8 cellular contexts compared by ENCODE assay signal in genomic region chr12:92927436-92928116, GRCh38. TPM values are rescaled to one million over a fixed set of nuclear protein-coding genes. Genes with fewer than 3 reads are reported as not detected.
DNase-seq lines count a peak whose midpoint lies in the region; ATAC-seq and TF ChIP-seq lines count a peak whose summit lies in the region.

No MANE protein-coding gene starts in this region.

- intact Hi-C loops in Caco-2 (cut with micrococcal nuclease; ENCODE audit: unreplicated experiment), result loop anchor here (5.0 kb wide), 2 partner anchors 140 to 450 kb away; partner anchors contain the start of gene NUDT4

- TF ChIP-seq CTCF in Caco-2 (IDR thresholded peaks at IDR 0.05; ENCODE audit: insufficient read depth in 1 of 2, low read depth in 1 of 2, low read length in 1 of 2, severe bottlenecking in 1 of 2, unreplicated experiment in 1 of 2) (no peak), omental fat pad (IDR thresholded peaks at IDR 0.05) (no peak)

- no peak for DNase-seq in Caco-2
- peak; percentile 14 to 53 for DNase-seq in HAP-1 (ENCODE audit: low spot score in 2 of 2)
- peak in 1 of 2 experiments; percentile 75 for DNase-seq in SJSA1 (ENCODE audit: low read depth in 1 of 2, low spot score in 2 of 2)
- DNase-seq in epithelial cell of prostate (ENCODE audit: low read depth, low spot score), result no peak
- DNase-seq in omental fat pad (ENCODE audit: low spot score), result no peak
- DNase-seq in stimulated activated CD4-positive, alpha-beta T cell treated with anti-CD3 and anti-CD28 coated beads, Interleukin-15, amount 100 ng/mL, for 24 hours, result no peak
- no peak for DNase-seq in amygdala (lab: John Stamatoyannopoulos, UW)

- TSS peak; percentile 56 for BruUV-seq in Caco-2 (replicated peaks; lab: Mats Ljungman, UMichigan)

- peak overlapping the region; percentile 88 for H3K4me3 ChIP-seq in Caco-2 (ENCODE audit: low read depth, low read length)
- H3K4me3 ChIP-seq in HAP-1, result peak overlapping the region; percentile 58
- H3K4me3 ChIP-seq in SJSA1, result peak overlapping the region; percentile 56

- peaks cover 29% of the 10 kb centered on the region for H3K36me3 Mint-ChIP-seq in Caco-2 (ENCODE audit: insufficient read depth, unreplicated experiment)

- H3K9me3 ChIP-seq in Caco-2 (no peaks in the 10 kb centered on the region), HAP-1 (no peaks in the 10 kb centered on the region), SJSA1 (replicated peaks) (no peaks in the 10 kb centered on the region)

- CTCF ChIA-PET in Caco-2 (lab: Charles Lee), result interaction anchor here (1.0 to 2.1 kb wide), 3 partner anchors 60 to 100 kb away, joined by 3 to 14 read pairs (median 4); no protein-coding TSS in a partner anchor

- in situ Hi-C loops in HAP-1 (cut with MboI; ENCODE audit: low sequenced_read_pairs), result no loop called here

- ATAC-seq in omental fat pad (ENCODE audit: low FRiP score) (peak; percentile 48), HG03565 (IDR thresholded peaks at IDR 0.05; ENCODE audit: unreplicated experiment) (no peak)

- H3K27me3 Mint-ChIP-seq in Caco-2 (ENCODE audit: insufficient read depth, unreplicated experiment), result no peaks in the 10 kb centered on the region

- H3K4me3 Mint-ChIP-seq in Caco-2 (ENCODE audit: unreplicated experiment), result peak overlapping the region; percentile 90

- H3K4me1 ChIP-seq in Caco-2 (peaks cover 41% of the 10 kb centered on the region), HAP-1 (peaks cover 30% of the 10 kb centered on the region), SJSA1 (replicated peaks) (peaks cover 25% of the 10 kb centered on the region)

- peak overlapping the region; percentile 90 for H3K27ac Mint-ChIP-seq in Caco-2 (ENCODE audit: unreplicated experiment)

- no peaks in the 10 kb centered on the region for H3K9me3 Mint-ChIP-seq in Caco-2 (ENCODE audit: unreplicated experiment)

- H3K27ac ChIP-seq in SJSA1 (peak overlapping the region; percentile 97), epithelial cell of prostate (peak overlapping the region; percentile 89)

- H3K27me3 ChIP-seq in Caco-2 (replicated peaks; ENCODE audit: control insufficient read depth, insufficient read depth, low read length), result no peaks in the 10 kb centered on the region
- no peaks in the 10 kb centered on the region for H3K27me3 ChIP-seq in HAP-1 (ENCODE audit: low read depth)
- no peaks in the 10 kb centered on the region for H3K27me3 ChIP-seq in SJSA1 (replicated peaks)

- POLR2A ChIA-PET in Caco-2 (lab: Charles Lee), result interaction anchor here (0.7 to 1.1 kb wide), 2 partner anchors 18 to 60 kb away, joined by 3 read pairs; no protein-coding TSS in a partner anchor

- H3K36me3 ChIP-seq in Caco-2 (ENCODE audit: control insufficient read depth, insufficient read depth, low read length) (no peaks in the 10 kb centered on the region), HAP-1 (replicated peaks) (no peaks in the 10 kb centered on the region), SJSA1 (no peaks in the 10 kb centered on the region)

- peaks cover 40% of the 10 kb centered on the region for H3K4me1 Mint-ChIP-seq in Caco-2 (ENCODE audit: low read depth, unreplicated experiment)

RNA-seq across cellular contexts. Expression of gene EEA1, which starts 1.5 kb away (rescaled TPM):
- total RNA-seq in Caco-2 (2022) (68.9 TPM in 2 replicates), omental fat pad (10 to 100 TPM; 20.6 to 40.6 (median 25.4) TPM)
- total RNA-seq in SJSA1 (2014; rRNA removed; shearing (Covaris generic)), result 19.0 and 49.8 TPM in 2 replicates

Comparison
In these comparisons a context has a peak if more than half of its experiments do, and no peak if none do; other contexts are left out.
1. DNase-seq: peak in HAP-1 (2 of 2); none in Caco-2 (0 of 2), epithelial cell of prostate (single experiment), omental fat pad (single experiment), stimulated activated CD4-positive, alpha-beta T cell treated with anti-CD3 and anti-CD28 coated beads, Interleukin-15, amount 100 ng/mL, for 24 hours (single experiment) and amygdala (0 of 56).
2. Peak in every context shown above with its lines, with median percentiles within 50 percentile points of each other: H3K4me3 ChIP-seq.